Comparison of ENCODE assay signal across 8 cellular contexts in genomic region chr1:162070094-162070748, GRCh38. TPM values are rescaled to one million over a fixed set of nuclear protein-coding genes. Genes with fewer than 3 reads are reported as not detected.
DNase-seq lines count a peak whose midpoint lies in the region; ATAC-seq and TF ChIP-seq lines count a peak whose summit lies in the region.

No MANE protein-coding gene starts in this region.

- TF ChIP-seq EP300 in transverse colon (IDR thresholded peaks at IDR 0.05; ENCODE audit: low read depth), result no peak

- peak overlapping the region; percentile 88 for H3K4me3 Mint-ChIP-seq in memory B cell

- H3K4me3 ChIP-seq in transverse colon, result peak overlapping the region; percentile 60 to 93 (median 80)

- in situ Hi-C loops in T47D (cut with HindIII; ENCODE audit: low pct_unique_long_range_greater_than_20kb, low sequenced_read_pairs) (no loop called here), transverse colon (cut with MboI; ENCODE audit: low pct_ligation_motif_present in 1 of 4, low pct_unique_long_range_greater_than_20kb in 1 of 4, low sequenced_read_pairs in 3 of 4) (no loop called here)

- intact Hi-C loops in transverse colon (cut with DNase I; ENCODE audit: low total_unique reads), result no loop called here

- no peak for TF ChIP-seq CTCF in transverse colon (IDR thresholded peaks at IDR 0.05)
- no peak for TF ChIP-seq CTCF in GM10266 (IDR thresholded peaks at IDR 0.05; ENCODE audit: control insufficient read depth, insufficient read depth, low read depth, missing control alignments)

- H3K4me1 Mint-ChIP-seq in memory B cell, result peaks cover 3% of the 10 kb centered on the region

- DNase-seq in NCI-H146 (lab: John Stamatoyannopoulos, UW) (peak; percentile 69), NCI-H146 treated with DMSO at 0.1 percent for 48 hours (lab: John Stamatoyannopoulos, UW; ENCODE audit: unreplicated experiment) (no peak), NCI-H2171 treated with DMSO at 0.1 percent for 48 hours (lab: John Stamatoyannopoulos, UW) (peak; percentile 73), T47D (ENCODE audit: low read depth in 1 of 2, low spot score in 1 of 2) (peak; percentile 39 to 61), memory B cell (ENCODE audit: low spot score in 2 of 2) (peak in 1 of 2 donors; percentile 32), transverse colon (peak; percentile 66), globus pallidus (ENCODE audit: low spot score) (no peak), GM10266 (ENCODE audit: extremely low spot score) (no peak)

- peaks cover 21% of the 10 kb centered on the region for H3K27me3 Mint-ChIP-seq in memory B cell

- TF ChIP-seq POLR2A in transverse colon (IDR thresholded peaks at IDR 0.05), result peak; percentile 48

- H3K36me3 Mint-ChIP-seq in memory B cell, result no peaks in the 10 kb centered on the region

- H3K27me3 ChIP-seq in transverse colon, result peaks cover 6% of the 10 kb centered on the region

- ATAC-seq in memory B cell (ENCODE audit: low read depth), result no peak

- no peaks in the 10 kb centered on the region for H3K9me3 Mint-ChIP-seq in memory B cell

- peaks cover 0 to 30% (median 10%) of the 10 kb centered on the region in 4 donors for H3K4me1 ChIP-seq in transverse colon

- WGBS in transverse colon (ENCODE audit: low coverage in 1 of 2), 2 donors, result 2% methylated on average over 27 of the region's 29 CpGs; no CpG with 5 or more reads in 1 of the 2 donors

- H3K27ac Mint-ChIP-seq in memory B cell, result no peak overlapping the region

- peak overlapping the region; percentile 78 to 93 (median 91) for H3K27ac ChIP-seq in transverse colon

- H3K36me3 ChIP-seq in transverse colon, result no peaks in the 10 kb centered on the region

- no peaks in the 10 kb centered on the region for H3K9me3 ChIP-seq in transverse colon

RNA-seq across cellular contexts. Expression of gene NOS1AP, which starts 0.7 kb away (rescaled TPM):
- total RNA-seq in transverse colon, result 10 to 100 TPM in 3 of 4 donors, 1 to 10 TPM in 1; 8.5 to 34.8 (median 14.1) TPM

RNA-seq across cellular contexts. Expression of gene OLFML2B, which starts 46.6 kb away (rescaled TPM):
- total RNA-seq in transverse colon, result 1 to 10 TPM; 1.6 to 5.2 (median 3.7) TPM

Comparison
In these comparisons a context has a peak if more than half of its experiments do, and no peak if none do; other contexts are left out.
1. DNase-seq: peak in NCI-H146 (single experiment), NCI-H2171 treated with DMSO at 0.1 percent for 48 hours (single experiment), T47D (2 of 2) and transverse colon (single experiment); none in NCI-H146 treated with DMSO at 0.1 percent for 48 hours (single experiment), globus pallidus (single experiment) and GM10266 (single experiment).